In genomic region chr9:105871547-105871946, GRCh38 we compare ENCODE assay signal across 24 cellular contexts.
DNase-seq lines count a peak whose midpoint lies in the region; ATAC-seq and TF ChIP-seq lines count a peak whose summit lies in the region.
"Had no signal": no experiment of that assay in that cellular context is flagged by ENCODE, and none has a peak within 500 bp of the region (broad histone marks: within the 10 kb centered on the region; RNA-seq: fewer than 3 reads in every experiment).

No MANE protein-coding gene starts in this region.

- H3K9ac ChIP-seq in endodermal cell (ENCODE audit: extremely low read depth, low read length, poor library complexity, severe bottlenecking): no peak overlapping the region
- H3K9ac ChIP-seq: BLaER1 had no signal

- no peak overlapping the region for H3K4me3 ChIP-seq in endodermal cell (ENCODE audit: low read length)
- no peak overlapping the region for H3K4me3 ChIP-seq in hepatocyte
- H3K4me3 ChIP-seq: BLaER1, GM12878 had no signal

- TF ChIP-seq CTCF in WTC11 (IDR thresholded peaks at IDR 0.05): no peak
- TF ChIP-seq CTCF in endodermal cell (conservative IDR thresholded peaks at IDR 0.05): peak; percentile 7
- no peak for TF ChIP-seq CTCF in hepatocyte (IDR thresholded peaks at IDR 0.05; ENCODE audit: poor library complexity)

- POLR2A ChIA-PET in WTC11 (lab: Charles Lee): no interaction called here

- no peaks in the 10 kb centered on the region for H3K27me3 ChIP-seq in endodermal cell (ENCODE audit: control insufficient read depth, insufficient read depth, low read length, poor library complexity, severe bottlenecking)
- H3K27me3 ChIP-seq in hepatocyte: no peaks in the 10 kb centered on the region
- H3K27me3 ChIP-seq: BE2C, BLaER1 had no signal

- WGBS in endodermal cell (ENCODE audit: insufficient coverage in 1 of 2, insufficient read length in 1 of 2), 2 experiments: 51 to 88% methylated on average over 2 of the region's 2 CpGs
- 31% methylated on average over 2 of the region's 2 CpGs for WGBS in hepatocyte (ENCODE audit: low lambda C conversion rate, missing lambda C conversion rate)

- no peaks in the 10 kb centered on the region for H3K27me3 Mint-ChIP-seq in WTC11 (ENCODE audit: low read depth)
- no peaks in the 10 kb centered on the region for H3K27me3 Mint-ChIP-seq in endodermal cell (ENCODE audit: insufficient read depth)
- H3K27me3 Mint-ChIP-seq: CD4-positive, CD25-positive, alpha-beta regulatory T cell; CD8-positive, alpha-beta memory T cell had no signal

- DNase-seq in WTC11 (ENCODE audit: low spot score): no peak
- DNase-seq in endodermal cell: no peak
- DNase-seq in hepatocyte (ENCODE audit: low spot score): no peak
- DNase-seq in mesenteric fat pad (ENCODE audit: low spot score): no peak
- no peak for DNase-seq in superior temporal gyrus (ENCODE audit: extremely low spot score)
- DNase-seq: 8988T; ACHN; BE2C; C1 segment of cervical spinal cord; CD4-positive, alpha-beta memory T cell; CD4-positive, CD25-positive, alpha-beta regulatory T cell; CD8-positive, alpha-beta memory T cell; COR-L47; DMS 273 treated with DMSO at 0.1 percent for 48 hours; DMS153; DMS79; DND-41; EL; GDM1 had no signal

- no peaks in the 10 kb centered on the region for H4K20me1 ChIP-seq in hepatocyte (ENCODE audit: insufficient read depth, poor library complexity, severe bottlenecking)
- H4K20me1 ChIP-seq: BLaER1 had no signal

- H3K4me1 ChIP-seq in endodermal cell (ENCODE audit: control insufficient read depth, insufficient read depth, low read length) (no peaks in the 10 kb centered on the region), hepatocyte (ENCODE audit: insufficient read depth) (peaks cover 3% of the 10 kb centered on the region)
- H3K4me1 ChIP-seq: BE2C, BLaER1 had no signal

- no peaks in the 10 kb centered on the region for H3K36me3 ChIP-seq in endodermal cell (ENCODE audit: control insufficient read depth, insufficient read depth, low read length)
- H3K36me3 ChIP-seq in hepatocyte (replicated peaks; ENCODE audit: insufficient read depth, low read depth): no peaks in the 10 kb centered on the region
- H3K36me3 ChIP-seq: BE2C, BLaER1 had no signal

- H3K4me3 Mint-ChIP-seq in WTC11 (no peak overlapping the region), endodermal cell (no peak overlapping the region)
- H3K4me3 Mint-ChIP-seq: CD14-positive monocyte; CD4-positive, alpha-beta memory T cell; CD4-positive, CD25-positive, alpha-beta regulatory T cell; CD8-positive, alpha-beta memory T cell had no signal

- H3K79me2 ChIP-seq in hepatocyte: no peaks in the 10 kb centered on the region

- H3K4me1 Mint-ChIP-seq in WTC11: peaks cover 14% of the 10 kb centered on the region
- peaks cover 2% of the 10 kb centered on the region for H3K4me1 Mint-ChIP-seq in endodermal cell
- H3K4me1 Mint-ChIP-seq: CD14-positive monocyte; CD4-positive, alpha-beta memory T cell; CD4-positive, CD25-positive, alpha-beta regulatory T cell; CD8-positive, alpha-beta memory T cell had no signal

- H3K9me3 Mint-ChIP-seq in WTC11: peaks cover 3% of the 10 kb centered on the region; the same call in 1 of the 2 replicates
- H3K9me3 Mint-ChIP-seq in endodermal cell: no peaks in the 10 kb centered on the region
- H3K9me3 Mint-ChIP-seq: CD14-positive monocyte had no signal

- no peak overlapping the region for H2AFZ ChIP-seq in hepatocyte

- H3K4me2 ChIP-seq in hepatocyte: peak overlapping the region; percentile 37
- H3K4me2 ChIP-seq: BLaER1 had no signal

- H3K36me3 Mint-ChIP-seq in WTC11 (no peaks in the 10 kb centered on the region), endodermal cell (ENCODE audit: low read depth) (no peaks in the 10 kb centered on the region)
- H3K36me3 Mint-ChIP-seq: CD14-positive monocyte; CD4-positive, alpha-beta memory T cell; CD4-positive, CD25-positive, alpha-beta regulatory T cell had no signal

- CTCF ChIA-PET in WTC11 (lab: Charles Lee): interaction anchor here (0.8 to 1.5 kb wide), 3 partner anchors 10 to 13 kb away, joined by 3 to 9 read pairs (median 3); no protein-coding TSS in a partner anchor

- no peak overlapping the region for H3K27ac ChIP-seq in endodermal cell (ENCODE audit: low read depth, low read length)
- no peak overlapping the region for H3K27ac ChIP-seq in hepatocyte
- H3K27ac ChIP-seq: BLaER1 had no signal

- H3K9me3 ChIP-seq in endodermal cell (ENCODE audit: control insufficient read depth, low read length) (no peaks in the 10 kb centered on the region), hepatocyte (ENCODE audit: low read depth) (no peaks in the 10 kb centered on the region)
- H3K9me3 ChIP-seq: BE2C, BLaER1 had no signal

- H3K9me2 ChIP-seq in hepatocyte (replicated peaks; ENCODE audit: insufficient read depth): no peaks in the 10 kb centered on the region

- ATAC-seq in WTC11 (peak; percentile 51; the same call in 1 of the 2 replicates), GM21447 (IDR thresholded peaks at IDR 0.05; ENCODE audit: unreplicated experiment) (no peak), HG03460 (IDR thresholded peaks at IDR 0.05; ENCODE audit: unreplicated experiment) (no peak)
- ATAC-seq: GM12878 had no signal

- no peak overlapping the region for H3K27ac Mint-ChIP-seq in WTC11
- no peak overlapping the region for H3K27ac Mint-ChIP-seq in endodermal cell
- H3K27ac Mint-ChIP-seq: CD14-positive monocyte; CD4-positive, alpha-beta memory T cell; CD4-positive, CD25-positive, alpha-beta regulatory T cell; CD8-positive, alpha-beta memory T cell had no signal

TF ChIP-seq in WTC11, 78 proteins besides CTCF, POLR2A, EP300 and RAD21:
- TF ChIP-seq ZNF232 (CRISPR knock-in tag; IDR thresholded peaks at IDR 0.05): no peak
- no peak for TF ChIP-seq ATF3 (CRISPR knock-in tag; conservative IDR thresholded peaks at IDR 0.05)
- no peak for TF ChIP-seq CDX4 (CRISPR knock-in tag; IDR thresholded peaks at IDR 0.05; ENCODE audit: borderline replicate concordance)
- no peak for TF ChIP-seq GTF2I (CRISPR knock-in tag; conservative IDR thresholded peaks at IDR 0.05)
- TF ChIP-seq SMAD4 (CRISPR knock-in tag; IDR thresholded peaks at IDR 0.05): no peak
- TF ChIP-seq OVOL2 (CRISPR knock-in tag; IDR thresholded peaks at IDR 0.05; ENCODE audit: borderline replicate concordance): no peak
- TF ChIP-seq PRRX2 (CRISPR knock-in tag; IDR thresholded peaks at IDR 0.05): no peak
- TF ChIP-seq ZNF263 (CRISPR knock-in tag; IDR thresholded peaks at IDR 0.05; ENCODE audit: low read depth): no peak
- no peak for TF ChIP-seq TCF7 (CRISPR knock-in tag; IDR thresholded peaks at IDR 0.05; ENCODE audit: low read depth)
- TF ChIP-seq HMGXB4 (CRISPR knock-in tag; IDR thresholded peaks at IDR 0.05): no peak
- TF ChIP-seq CREB1 (CRISPR knock-in tag; IDR thresholded peaks at IDR 0.05): no peak
- TF ChIP-seq MYBL2 (CRISPR knock-in tag; IDR thresholded peaks at IDR 0.05): no peak
- no peak for TF ChIP-seq ZNF121 (CRISPR knock-in tag; IDR thresholded peaks at IDR 0.05)
- no peak for TF ChIP-seq ZNF138 (CRISPR knock-in tag; conservative IDR thresholded peaks at IDR 0.05)
